Comparison of ENCODE assay signal across 1 cellular context in the genomic region with DNA sequence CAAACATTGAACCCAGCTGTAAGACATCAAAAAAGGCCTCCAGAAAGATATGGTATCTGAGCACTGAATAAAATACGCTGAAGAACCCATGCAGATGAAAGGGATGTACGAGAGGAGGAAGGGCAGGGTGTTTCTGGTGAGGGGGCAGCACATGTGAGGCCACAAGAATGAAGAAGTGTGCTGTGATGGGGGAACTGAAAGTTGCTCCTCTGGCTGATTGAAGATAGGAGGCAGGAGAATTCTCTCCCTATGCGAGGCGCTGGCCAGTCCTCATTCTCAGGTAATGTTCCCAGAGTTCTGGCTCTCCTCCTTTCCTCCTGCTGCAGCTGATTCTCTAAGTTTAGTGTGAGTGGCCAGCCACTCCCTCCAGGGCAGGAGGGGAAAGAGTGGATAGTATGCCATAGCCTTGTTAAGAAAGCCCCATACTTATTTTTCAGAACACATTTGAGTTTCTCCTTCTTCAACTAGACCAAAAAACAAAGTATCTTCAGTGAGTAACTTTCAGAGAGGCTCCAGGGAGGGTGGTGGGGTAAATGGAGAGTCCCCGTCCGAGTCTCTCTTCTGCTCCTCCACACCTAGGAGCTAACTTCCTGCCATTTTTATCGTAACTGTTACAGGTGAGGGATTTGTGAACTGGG.
TF ChIP-seq lines count a peak whose summit lies in the region.

No MANE protein-coding gene starts in this region.

TF ChIP-seq in GM12878, 131 proteins besides CTCF, POLR2A, EP300 and RAD21 (continued from another document and continues in another):
- TF ChIP-seq, protein P1, sequence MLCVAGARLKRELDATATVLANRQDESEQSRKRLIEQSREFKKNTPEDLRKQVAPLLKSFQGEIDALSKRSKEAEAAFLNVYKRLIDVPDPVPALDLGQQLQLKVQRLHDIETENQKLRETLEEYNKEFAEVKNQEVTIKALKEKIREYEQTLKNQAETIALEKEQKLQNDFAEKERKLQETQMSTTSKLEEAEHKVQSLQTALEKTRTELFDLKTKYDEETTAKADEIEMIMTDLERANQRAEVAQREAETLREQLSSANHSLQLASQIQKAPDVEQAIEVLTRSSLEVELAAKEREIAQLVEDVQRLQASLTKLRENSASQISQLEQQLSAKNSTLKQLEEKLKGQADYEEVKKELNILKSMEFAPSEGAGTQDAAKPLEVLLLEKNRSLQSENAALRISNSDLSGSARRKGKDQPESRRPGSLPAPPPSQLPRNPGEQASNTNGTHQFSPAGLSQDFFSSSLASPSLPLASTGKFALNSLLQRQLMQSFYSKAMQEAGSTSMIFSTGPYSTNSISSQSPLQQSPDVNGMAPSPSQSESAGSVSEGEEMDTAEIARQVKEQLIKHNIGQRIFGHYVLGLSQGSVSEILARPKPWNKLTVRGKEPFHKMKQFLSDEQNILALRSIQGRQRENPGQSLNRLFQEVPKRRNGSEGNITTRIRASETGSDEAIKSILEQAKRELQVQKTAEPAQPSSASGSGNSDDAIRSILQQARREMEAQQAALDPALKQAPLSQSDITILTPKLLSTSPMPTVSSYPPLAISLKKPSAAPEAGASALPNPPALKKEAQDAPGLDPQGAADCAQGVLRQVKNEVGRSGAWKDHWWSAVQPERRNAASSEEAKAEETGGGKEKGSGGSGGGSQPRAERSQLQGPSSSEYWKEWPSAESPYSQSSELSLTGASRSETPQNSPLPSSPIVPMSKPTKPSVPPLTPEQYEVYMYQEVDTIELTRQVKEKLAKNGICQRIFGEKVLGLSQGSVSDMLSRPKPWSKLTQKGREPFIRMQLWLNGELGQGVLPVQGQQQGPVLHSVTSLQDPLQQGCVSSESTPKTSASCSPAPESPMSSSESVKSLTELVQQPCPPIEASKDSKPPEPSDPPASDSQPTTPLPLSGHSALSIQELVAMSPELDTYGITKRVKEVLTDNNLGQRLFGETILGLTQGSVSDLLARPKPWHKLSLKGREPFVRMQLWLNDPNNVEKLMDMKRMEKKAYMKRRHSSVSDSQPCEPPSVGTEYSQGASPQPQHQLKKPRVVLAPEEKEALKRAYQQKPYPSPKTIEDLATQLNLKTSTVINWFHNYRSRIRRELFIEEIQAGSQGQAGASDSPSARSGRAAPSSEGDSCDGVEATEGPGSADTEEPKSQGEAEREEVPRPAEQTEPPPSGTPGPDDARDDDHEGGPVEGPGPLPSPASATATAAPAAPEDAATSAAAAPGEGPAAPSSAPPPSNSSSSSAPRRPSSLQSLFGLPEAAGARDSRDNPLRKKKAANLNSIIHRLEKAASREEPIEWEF (IDR thresholded peaks at IDR 0.05; ENCODE audit: insufficient replicate concordance, low read depth, low read length) = no peak
- TF ChIP-seq CHD4 (IDR thresholded peaks at IDR 0.05) (no peak), PAX8 (IDR thresholded peaks at IDR 0.05) (no peak), HDAC2 (IDR thresholded peaks at IDR 0.05) (no peak), SMAD5 (IDR thresholded peaks at IDR 0.05; ENCODE audit: low read depth) (no peak), ESRRA (IDR thresholded peaks at IDR 0.05; ENCODE audit: low read length) (no peak), MTA2 (IDR thresholded peaks at IDR 0.05; ENCODE audit: low read depth) (peak; percentile 85), ASH2L (IDR thresholded peaks at IDR 0.05; ENCODE audit: borderline replicate concordance, low read depth) (no peak), NR2C2 (IDR thresholded peaks at IDR 0.05; ENCODE audit: borderline replicate concordance, control insufficient read depth, insufficient read length, low read depth) (no peak), STAT3 (IDR thresholded peaks at IDR 0.05; ENCODE audit: low read depth, low read length) (no peak), POLR2AphosphoS2 (IDR thresholded peaks at IDR 0.05; ENCODE audit: low read depth, low read length) (no peak), BRCA1 (IDR thresholded peaks at IDR 0.05; ENCODE audit: low read depth, low read length) (no peak), CBX3 (IDR thresholded peaks at IDR 0.05; ENCODE audit: borderline replicate concordance, low read depth) (no peak), CEBPB (IDR thresholded peaks at IDR 0.05; ENCODE audit: borderline replicate concordance in 1 of 2, low read depth in 2 of 2, low read length in 2 of 2) (no peak), GABPA (IDR thresholded peaks at IDR 0.05; ENCODE audit: low read depth) (no peak), ATF7 (IDR thresholded peaks at IDR 0.05; ENCODE audit: low read depth) (peak; percentile 35; the same call in 1 of the 2 replicates), IKZF1 (conservative IDR thresholded peaks at IDR 0.05) (peak; percentile 87), ZNF24 (IDR thresholded peaks at IDR 0.05) (no peak), KAT2A (conservative IDR thresholded peaks at IDR 0.05; ENCODE audit: control insufficient read depth, low read depth, low read length) (no peak), POU2F2 (IDR thresholded peaks at IDR 0.05; ENCODE audit: borderline replicate concordance, low read depth, low read length) (peak; percentile 85; the same call in 2 of the 3 replicates), ZZZ3 (IDR thresholded peaks at IDR 0.05; ENCODE audit: control insufficient read depth, insufficient read length, low read depth) (no peak), SUZ12 (IDR thresholded peaks at IDR 0.05; ENCODE audit: unreplicated experiment) (no peak), BACH1 (IDR thresholded peaks at IDR 0.05; ENCODE audit: borderline replicate concordance) (peak; percentile 87; the same call in 1 of the 2 replicates), NBN (IDR thresholded peaks at IDR 0.05) (peak; percentile 52; the same call in 1 of the 2 replicates), NR2C1 (IDR thresholded peaks at IDR 0.05) (no peak)
- TF ChIP-seq, protein P2, sequence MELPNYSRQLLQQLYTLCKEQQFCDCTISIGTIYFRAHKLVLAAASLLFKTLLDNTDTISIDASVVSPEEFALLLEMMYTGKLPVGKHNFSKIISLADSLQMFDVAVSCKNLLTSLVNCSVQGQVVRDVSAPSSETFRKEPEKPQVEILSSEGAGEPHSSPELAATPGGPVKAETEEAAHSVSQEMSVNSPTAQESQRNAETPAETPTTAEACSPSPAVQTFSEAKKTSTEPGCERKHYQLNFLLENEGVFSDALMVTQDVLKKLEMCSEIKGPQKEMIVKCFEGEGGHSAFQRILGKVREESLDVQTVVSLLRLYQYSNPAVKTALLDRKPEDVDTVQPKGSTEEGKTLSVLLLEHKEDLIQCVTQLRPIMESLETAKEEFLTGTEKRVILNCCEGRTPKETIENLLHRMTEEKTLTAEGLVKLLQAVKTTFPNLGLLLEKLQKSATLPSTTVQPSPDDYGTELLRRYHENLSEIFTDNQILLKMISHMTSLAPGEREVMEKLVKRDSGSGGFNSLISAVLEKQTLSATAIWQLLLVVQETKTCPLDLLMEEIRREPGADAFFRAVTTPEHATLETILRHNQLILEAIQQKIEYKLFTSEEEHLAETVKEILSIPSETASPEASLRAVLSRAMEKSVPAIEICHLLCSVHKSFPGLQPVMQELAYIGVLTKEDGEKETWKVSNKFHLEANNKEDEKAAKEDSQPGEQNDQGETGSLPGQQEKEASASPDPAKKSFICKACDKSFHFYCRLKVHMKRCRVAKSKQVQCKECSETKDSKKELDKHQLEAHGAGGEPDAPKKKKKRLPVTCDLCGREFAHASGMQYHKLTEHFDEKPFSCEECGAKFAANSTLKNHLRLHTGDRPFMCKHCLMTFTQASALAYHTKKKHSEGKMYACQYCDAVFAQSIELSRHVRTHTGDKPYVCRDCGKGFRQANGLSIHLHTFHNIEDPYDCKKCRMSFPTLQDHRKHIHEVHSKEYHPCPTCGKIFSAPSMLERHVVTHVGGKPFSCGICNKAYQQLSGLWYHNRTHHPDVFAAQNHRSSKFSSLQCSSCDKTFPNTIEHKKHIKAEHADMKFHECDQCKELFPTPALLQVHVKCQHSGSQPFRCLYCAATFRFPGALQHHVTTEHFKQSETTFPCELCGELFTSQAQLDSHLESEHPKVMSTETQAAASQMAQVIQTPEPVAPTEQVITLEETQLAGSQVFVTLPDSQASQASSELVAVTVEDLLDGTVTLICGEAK (IDR thresholded peaks at IDR 0.05; ENCODE audit: borderline replicate concordance) = no peak
- TF ChIP-seq, protein P3, sequence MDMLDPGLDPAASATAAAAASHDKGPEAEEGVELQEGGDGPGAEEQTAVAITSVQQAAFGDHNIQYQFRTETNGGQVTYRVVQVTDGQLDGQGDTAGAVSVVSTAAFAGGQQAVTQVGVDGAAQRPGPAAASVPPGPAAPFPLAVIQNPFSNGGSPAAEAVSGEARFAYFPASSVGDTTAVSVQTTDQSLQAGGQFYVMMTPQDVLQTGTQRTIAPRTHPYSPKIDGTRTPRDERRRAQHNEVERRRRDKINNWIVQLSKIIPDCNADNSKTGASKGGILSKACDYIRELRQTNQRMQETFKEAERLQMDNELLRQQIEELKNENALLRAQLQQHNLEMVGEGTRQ (IDR thresholded peaks at IDR 0.05; ENCODE audit: borderline replicate concordance, low read depth, low read length) = no peak; the same call in 1 of the 2 replicates
- TF ChIP-seq, protein P4, sequence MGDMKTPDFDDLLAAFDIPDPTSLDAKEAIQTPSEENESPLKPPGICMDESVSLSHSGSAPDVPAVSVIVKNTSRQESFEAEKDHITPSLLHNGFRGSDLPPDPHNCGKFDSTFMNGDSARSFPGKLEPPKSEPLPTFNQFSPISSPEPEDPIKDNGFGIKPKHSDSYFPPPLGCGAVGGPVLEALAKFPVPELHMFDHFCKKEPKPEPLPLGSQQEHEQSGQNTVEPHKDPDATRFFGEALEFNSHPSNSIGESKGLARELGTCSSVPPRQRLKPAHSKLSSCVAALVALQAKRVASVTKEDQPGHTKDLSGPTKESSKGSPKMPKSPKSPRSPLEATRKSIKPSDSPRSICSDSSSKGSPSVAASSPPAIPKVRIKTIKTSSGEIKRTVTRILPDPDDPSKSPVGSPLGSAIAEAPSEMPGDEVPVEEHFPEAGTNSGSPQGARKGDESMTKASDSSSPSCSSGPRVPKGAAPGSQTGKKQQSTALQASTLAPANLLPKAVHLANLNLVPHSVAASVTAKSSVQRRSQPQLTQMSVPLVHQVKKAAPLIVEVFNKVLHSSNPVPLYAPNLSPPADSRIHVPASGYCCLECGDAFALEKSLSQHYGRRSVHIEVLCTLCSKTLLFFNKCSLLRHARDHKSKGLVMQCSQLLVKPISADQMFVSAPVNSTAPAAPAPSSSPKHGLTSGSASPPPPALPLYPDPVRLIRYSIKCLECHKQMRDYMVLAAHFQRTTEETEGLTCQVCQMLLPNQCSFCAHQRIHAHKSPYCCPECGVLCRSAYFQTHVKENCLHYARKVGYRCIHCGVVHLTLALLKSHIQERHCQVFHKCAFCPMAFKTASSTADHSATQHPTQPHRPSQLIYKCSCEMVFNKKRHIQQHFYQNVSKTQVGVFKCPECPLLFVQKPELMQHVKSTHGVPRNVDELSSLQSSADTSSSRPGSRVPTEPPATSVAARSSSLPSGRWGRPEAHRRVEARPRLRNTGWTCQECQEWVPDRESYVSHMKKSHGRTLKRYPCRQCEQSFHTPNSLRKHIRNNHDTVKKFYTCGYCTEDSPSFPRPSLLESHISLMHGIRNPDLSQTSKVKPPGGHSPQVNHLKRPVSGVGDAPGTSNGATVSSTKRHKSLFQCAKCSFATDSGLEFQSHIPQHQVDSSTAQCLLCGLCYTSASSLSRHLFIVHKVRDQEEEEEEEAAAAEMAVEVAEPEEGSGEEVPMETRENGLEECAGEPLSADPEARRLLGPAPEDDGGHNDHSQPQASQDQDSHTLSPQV (IDR thresholded peaks at IDR 0.05) = no peak
- TF ChIP-seq, protein P5, sequence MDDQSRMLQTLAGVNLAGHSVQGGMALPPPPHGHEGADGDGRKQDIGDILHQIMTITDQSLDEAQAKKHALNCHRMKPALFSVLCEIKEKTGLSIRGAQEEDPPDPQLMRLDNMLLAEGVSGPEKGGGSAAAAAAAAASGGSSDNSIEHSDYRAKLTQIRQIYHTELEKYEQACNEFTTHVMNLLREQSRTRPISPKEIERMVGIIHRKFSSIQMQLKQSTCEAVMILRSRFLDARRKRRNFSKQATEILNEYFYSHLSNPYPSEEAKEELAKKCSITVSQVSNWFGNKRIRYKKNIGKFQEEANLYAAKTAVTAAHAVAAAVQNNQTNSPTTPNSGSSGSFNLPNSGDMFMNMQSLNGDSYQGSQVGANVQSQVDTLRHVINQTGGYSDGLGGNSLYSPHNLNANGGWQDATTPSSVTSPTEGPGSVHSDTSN (IDR thresholded peaks at IDR 0.05; ENCODE audit: insufficient replicate concordance, low read depth, low read length) = no peak
- TF ChIP-seq, protein P6, sequence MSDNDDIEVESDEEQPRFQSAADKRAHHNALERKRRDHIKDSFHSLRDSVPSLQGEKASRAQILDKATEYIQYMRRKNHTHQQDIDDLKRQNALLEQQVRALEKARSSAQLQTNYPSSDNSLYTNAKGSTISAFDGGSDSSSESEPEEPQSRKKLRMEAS (IDR thresholded peaks at IDR 0.05; ENCODE audit: low read depth, low read length) = peak; percentile 76; the same call in 1 of the 2 replicates
- TF ChIP-seq, protein P7, sequence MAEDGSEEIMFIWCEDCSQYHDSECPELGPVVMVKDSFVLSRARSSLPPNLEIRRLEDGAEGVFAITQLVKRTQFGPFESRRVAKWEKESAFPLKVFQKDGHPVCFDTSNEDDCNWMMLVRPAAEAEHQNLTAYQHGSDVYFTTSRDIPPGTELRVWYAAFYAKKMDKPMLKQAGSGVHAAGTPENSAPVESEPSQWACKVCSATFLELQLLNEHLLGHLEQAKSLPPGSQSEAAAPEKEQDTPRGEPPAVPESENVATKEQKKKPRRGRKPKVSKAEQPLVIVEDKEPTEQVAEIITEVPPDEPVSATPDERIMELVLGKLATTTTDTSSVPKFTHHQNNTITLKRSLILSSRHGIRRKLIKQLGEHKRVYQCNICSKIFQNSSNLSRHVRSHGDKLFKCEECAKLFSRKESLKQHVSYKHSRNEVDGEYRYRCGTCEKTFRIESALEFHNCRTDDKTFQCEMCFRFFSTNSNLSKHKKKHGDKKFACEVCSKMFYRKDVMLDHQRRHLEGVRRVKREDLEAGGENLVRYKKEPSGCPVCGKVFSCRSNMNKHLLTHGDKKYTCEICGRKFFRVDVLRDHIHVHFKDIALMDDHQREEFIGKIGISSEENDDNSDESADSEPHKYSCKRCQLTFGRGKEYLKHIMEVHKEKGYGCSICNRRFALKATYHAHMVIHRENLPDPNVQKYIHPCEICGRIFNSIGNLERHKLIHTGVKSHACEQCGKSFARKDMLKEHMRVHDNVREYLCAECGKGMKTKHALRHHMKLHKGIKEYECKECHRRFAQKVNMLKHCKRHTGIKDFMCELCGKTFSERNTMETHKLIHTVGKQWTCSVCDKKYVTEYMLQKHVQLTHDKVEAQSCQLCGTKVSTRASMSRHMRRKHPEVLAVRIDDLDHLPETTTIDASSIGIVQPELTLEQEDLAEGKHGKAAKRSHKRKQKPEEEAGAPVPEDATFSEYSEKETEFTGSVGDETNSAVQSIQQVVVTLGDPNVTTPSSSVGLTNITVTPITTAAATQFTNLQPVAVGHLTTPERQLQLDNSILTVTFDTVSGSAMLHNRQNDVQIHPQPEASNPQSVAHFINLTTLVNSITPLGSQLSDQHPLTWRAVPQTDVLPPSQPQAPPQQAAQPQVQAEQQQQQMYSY (CRISPR knock-in tag; IDR thresholded peaks at IDR 0.05) = no peak
- TF ChIP-seq, protein P8, sequence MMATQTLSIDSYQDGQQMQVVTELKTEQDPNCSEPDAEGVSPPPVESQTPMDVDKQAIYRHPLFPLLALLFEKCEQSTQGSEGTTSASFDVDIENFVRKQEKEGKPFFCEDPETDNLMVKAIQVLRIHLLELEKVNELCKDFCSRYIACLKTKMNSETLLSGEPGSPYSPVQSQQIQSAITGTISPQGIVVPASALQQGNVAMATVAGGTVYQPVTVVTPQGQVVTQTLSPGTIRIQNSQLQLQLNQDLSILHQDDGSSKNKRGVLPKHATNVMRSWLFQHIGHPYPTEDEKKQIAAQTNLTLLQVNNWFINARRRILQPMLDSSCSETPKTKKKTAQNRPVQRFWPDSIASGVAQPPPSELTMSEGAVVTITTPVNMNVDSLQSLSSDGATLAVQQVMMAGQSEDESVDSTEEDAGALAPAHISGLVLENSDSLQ (IDR thresholded peaks at IDR 0.05) = no peak
